8 cellular contexts compared by ENCODE assay signal in the genomic region with DNA sequence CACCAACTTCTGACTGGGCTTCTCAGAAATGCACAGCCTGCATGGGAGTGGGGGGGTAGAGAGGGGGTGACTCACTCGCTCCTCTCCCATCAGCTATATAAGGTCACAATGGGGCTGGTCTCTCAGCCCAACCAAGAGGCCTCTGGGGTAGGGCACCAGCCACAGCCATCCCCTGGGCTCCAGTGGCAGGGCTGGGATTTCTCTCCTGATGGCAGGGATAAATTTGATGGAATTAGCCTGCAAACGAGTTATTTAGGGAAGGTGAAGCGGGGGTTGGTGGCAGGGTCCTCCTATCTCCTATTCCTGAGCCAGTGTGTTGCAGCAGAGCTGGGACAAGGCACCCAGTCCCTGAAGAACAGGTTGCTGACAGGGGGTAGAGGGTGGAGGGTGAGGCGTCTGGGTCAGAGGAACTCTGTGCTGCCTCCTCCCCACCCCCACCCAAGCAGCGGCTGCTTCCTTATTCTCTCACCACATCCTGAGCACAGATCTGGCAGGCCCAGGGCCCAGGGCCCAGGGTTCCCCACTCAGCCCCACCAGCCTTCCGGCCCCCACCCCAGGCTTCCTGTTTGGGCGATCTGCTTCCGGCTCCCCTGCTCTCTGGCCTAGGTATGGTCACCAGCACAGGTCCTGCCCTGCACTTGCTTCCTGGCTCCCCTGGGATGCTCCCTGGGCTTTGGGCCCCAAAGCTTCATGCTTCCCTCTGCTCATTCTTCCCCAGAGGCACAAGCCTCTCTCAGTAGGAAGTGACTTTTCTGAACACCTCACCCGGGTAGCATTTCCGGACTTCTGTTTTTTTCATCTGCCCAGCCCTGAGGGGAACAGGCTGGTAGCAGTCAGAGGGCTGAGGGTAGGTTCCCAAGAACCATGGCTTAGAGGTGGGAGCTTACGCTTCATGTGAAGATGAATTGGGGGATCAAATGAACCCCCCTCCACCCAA. TPM values are rescaled to one million over a fixed set of nuclear protein-coding genes. Genes with fewer than 3 reads are reported as not detected.
DNase-seq lines count a peak whose midpoint lies in the region; ATAC-seq lines count a peak whose summit lies in the region.

No MANE protein-coding gene starts in this region.

- DNase-seq in GDM1 (lab: John Stamatoyannopoulos, UW) (peak; percentile 99), HAP-1 (ENCODE audit: low spot score in 2 of 2) (peak in 1 of 2 experiments; percentile 54), NCI-H82 (lab: John Stamatoyannopoulos, UW) (peak; percentile 81), D341Med (ENCODE audit: low spot score) (no peak)
- DNase-seq in activated CD8-positive, alpha-beta memory T cell treated with anti-CD3 and anti-CD28 coated beads for 24 hours = peak; percentile 91
- DNase-seq in effector memory CD8-positive, alpha-beta T cell = peak; percentile 82 to 85 (median 85)
- DNase-seq in stimulated activated CD8-positive, alpha-beta memory T cell treated with anti-CD3 and anti-CD28 coated beads, Interleukin-15, amount 100 ng/mL, for 48 hours (ENCODE audit: low read depth in 2 of 2) = peak; percentile 84 to 86

- peaks cover 69% of the 10 kb centered on the region for H3K36me3 Mint-ChIP-seq in effector memory CD8-positive, alpha-beta T cell (ENCODE audit: insufficient read depth)

- no peaks in the 10 kb centered on the region for H3K27me3 ChIP-seq in HAP-1 (ENCODE audit: low read depth)
- H3K27me3 ChIP-seq in mononuclear cell (ENCODE audit: insufficient read depth, low read length) = no peaks in the 10 kb centered on the region

- H3K4me1 ChIP-seq in HAP-1 = peaks cover 39% of the 10 kb centered on the region
- H3K4me1 ChIP-seq in mononuclear cell (ENCODE audit: insufficient read depth, low read length) = peaks cover 42% of the 10 kb centered on the region

- H3K4me1 Mint-ChIP-seq in effector memory CD8-positive, alpha-beta T cell (ENCODE audit: low read depth in 2 of 2) = peaks cover 46 to 62% of the 10 kb centered on the region in 2 donors

- peak overlapping the region; percentile 87 to 97 for H3K4me3 Mint-ChIP-seq in effector memory CD8-positive, alpha-beta T cell

- no peaks in the 10 kb centered on the region for H3K27me3 Mint-ChIP-seq in effector memory CD8-positive, alpha-beta T cell

- H3K36me3 ChIP-seq in HAP-1 (replicated peaks) = peaks cover 21% of the 10 kb centered on the region

- peak overlapping the region; percentile 67 for H3K4me3 ChIP-seq in HAP-1
- peak overlapping the region; percentile 94 for H3K4me3 ChIP-seq in mononuclear cell (ENCODE audit: low read length)

- H3K9me3 ChIP-seq in HAP-1 = no peaks in the 10 kb centered on the region
- H3K9me3 ChIP-seq in mononuclear cell (ENCODE audit: low read depth, low read length) = no peaks in the 10 kb centered on the region

- H3K27ac Mint-ChIP-seq in effector memory CD8-positive, alpha-beta T cell = peak overlapping the region; percentile 96 to 98

- in situ Hi-C loops in HAP-1 (cut with MboI; ENCODE audit: low sequenced_read_pairs) = no loop called here

- peak; percentile 77 for ATAC-seq in effector memory CD8-positive, alpha-beta T cell (replicated peaks)

- H3K9me3 Mint-ChIP-seq in effector memory CD8-positive, alpha-beta T cell = no peaks in the 10 kb centered on the region

RNA-seq across cellular contexts. Expression of gene PPP1R18, which starts 4.0 kb away (rescaled TPM):
- total RNA-seq in mononuclear cell = 81.8 TPM

RNA-seq across cellular contexts. Expression of gene NRM, which starts 8.3 kb away (rescaled TPM):
- total RNA-seq in mononuclear cell = 4.5 TPM

RNA-seq across cellular contexts. Expression of gene DHX16, which starts 9.6 kb away (rescaled TPM):
- total RNA-seq in mononuclear cell = 8.2 TPM

RNA-seq across cellular contexts. Expression of gene MDC1, which starts 34.6 kb away (rescaled TPM):
- 6.4 TPM for total RNA-seq in mononuclear cell

RNA-seq across cellular contexts. Expression of gene C6orf136, which starts 35.5 kb away (rescaled TPM):
- 12.5 TPM for total RNA-seq in mononuclear cell
